In the genomic region with DNA sequence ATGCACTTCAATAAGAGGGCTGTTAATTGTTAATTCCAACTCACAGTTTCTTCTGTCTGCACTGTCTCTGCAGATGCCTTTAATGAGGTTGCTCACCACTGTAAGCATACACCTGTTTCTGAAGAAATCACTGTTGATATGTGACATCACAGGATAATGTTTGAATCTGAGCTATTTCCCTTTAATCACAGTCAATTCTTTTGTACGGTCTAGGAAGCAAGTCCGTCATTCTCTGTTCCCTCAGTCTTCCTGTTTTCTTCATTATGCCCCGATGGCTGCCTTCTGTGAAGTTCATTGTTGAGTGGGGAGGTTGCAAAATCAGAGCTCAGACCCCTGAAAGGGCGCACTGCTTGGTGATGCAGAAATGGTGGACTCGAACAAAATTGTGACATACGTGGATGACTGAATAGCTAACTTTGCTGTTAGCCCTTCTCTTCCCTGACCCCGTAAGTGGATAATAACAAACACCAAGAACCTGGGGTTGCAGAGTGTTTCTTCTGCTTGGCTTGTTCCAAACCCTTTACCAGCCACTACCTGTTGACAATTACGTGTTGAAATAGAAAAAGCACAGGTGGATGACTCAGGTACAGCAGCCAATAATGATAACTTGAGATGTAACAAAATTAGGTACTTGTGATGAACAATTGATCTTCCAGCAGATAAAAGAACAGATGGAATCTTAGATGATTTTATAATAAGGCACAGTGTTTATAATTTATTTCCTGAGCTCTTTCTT, we compare ENCODE assay signal across 15 cellular contexts.
DNase-seq lines count a peak whose midpoint lies in the region; ATAC-seq, FAIRE-seq and TF ChIP-seq lines count a peak whose summit lies in the region.
"Had no signal": no experiment of that assay in that cellular context is flagged by ENCODE, and none has a peak within 500 bp of the region (broad histone marks: within the 10 kb centered on the region; RNA-seq: fewer than 3 reads in every experiment).

No MANE protein-coding gene starts in this region.

- DNase-seq in DMS53 (lab: John Stamatoyannopoulos, UW) (peak; percentile 56), IMR-90 (no peak), endothelial cell of umbilical vein (ENCODE audit: low read depth, low spot score) (peak; percentile 57), upper lobe of right lung (no peak), H4 (ENCODE audit: low spot score) (no peak), adrenal gland (no peak)
- no peak for DNase-seq in NK-92 treated with Interleukin-12 subunit alpha and Interleukin-12 subunit beta, amount 100 ng/mL, for 24 hours (lab: John Stamatoyannopoulos, UW)
- DNase-seq: CD4-positive, CD25-positive, alpha-beta regulatory T cell; COR-L47; DMS 273 treated with DMSO at 0.1 percent for 48 hours; GM23248; KG1; SHP77 had no signal

- H3K4me2 ChIP-seq in IMR-90 (ENCODE audit: low read depth, low read length) (no peak overlapping the region), endothelial cell of umbilical vein (ENCODE audit: insufficient read depth, low read length) (no peak overlapping the region)

- H3K9ac ChIP-seq in IMR-90 (ENCODE audit: low read depth, low read length): no peak overlapping the region
- H3K9ac ChIP-seq in endothelial cell of umbilical vein (replicated peaks; ENCODE audit: extremely low read depth, insufficient read depth, low read length): no peak overlapping the region
- H3K9ac ChIP-seq: GM23248 had no signal

- no peak overlapping the region for H3K4ac ChIP-seq in IMR-90 (ENCODE audit: low read depth, low read length)

- POLR2A ChIA-PET in IMR-90 (lab: Charles Lee; ENCODE audit: unreplicated experiment) (no interaction called here), endothelial cell of umbilical vein (lab: Charles Lee) (no interaction called here)

- no peak overlapping the region for H2BK5ac ChIP-seq in IMR-90 (ENCODE audit: low read depth, low read length, poor library complexity, severe bottlenecking)

- H3K4me1 ChIP-seq in IMR-90 (ENCODE audit: control insufficient read depth, insufficient read depth, low read length) (peaks cover 2% of the 10 kb centered on the region; the same call in 1 of the 2 replicates), endothelial cell of umbilical vein (ENCODE audit: control insufficient read depth, extremely low read depth, insufficient read depth, low read length) (peaks cover 5% of the 10 kb centered on the region), upper lobe of right lung (peaks cover 12% of the 10 kb centered on the region), adrenal gland (replicated peaks in 1 of 2) (no peaks in the 10 kb centered on the region)

- H2AK5ac ChIP-seq in IMR-90 (ENCODE audit: low read depth, low read length): no peak overlapping the region

- no peak overlapping the region for H2AK9ac ChIP-seq in IMR-90 (replicated peaks; ENCODE audit: low read depth, low read length, poor library complexity)

- H3K56ac ChIP-seq in IMR-90 (ENCODE audit: extremely low read depth, insufficient read depth, low read length): no peak overlapping the region

- no peak overlapping the region for H2BK15ac ChIP-seq in IMR-90 (ENCODE audit: low read depth, low read length)

- H3K4me3 ChIP-seq in IMR-90 (ENCODE audit: insufficient read depth, low read depth, low read length) (no peak overlapping the region), endothelial cell of umbilical vein (replicated peaks in 1 of 3; ENCODE audit: insufficient read depth in 1 of 3, low read depth in 1 of 3, low read length in 3 of 3) (no peak overlapping the region), upper lobe of right lung (no peak overlapping the region), adrenal gland (no peak overlapping the region)
- H3K4me3 ChIP-seq: GM23248, SK-N-MC had no signal

- TF ChIP-seq CTCF in IMR-90 (conservative IDR thresholded peaks at IDR 0.05; ENCODE audit: low read depth, low read length) (no peak), endothelial cell of umbilical vein (IDR thresholded peaks at IDR 0.05; ENCODE audit: extremely low read depth in 1 of 2, insufficient read depth in 1 of 2, low read depth in 1 of 2, low read length in 2 of 2) (no peak), upper lobe of right lung (IDR thresholded peaks at IDR 0.05) (no peak), adrenal gland (IDR thresholded peaks at IDR 0.05) (no peak)

- H3K9me3 ChIP-seq in IMR-90 (ENCODE audit: control insufficient read depth, insufficient read depth, low read length) (no peaks in the 10 kb centered on the region), endothelial cell of umbilical vein (replicated peaks; ENCODE audit: control insufficient read depth, insufficient read depth, low read length) (no peaks in the 10 kb centered on the region), upper lobe of right lung (no peaks in the 10 kb centered on the region), adrenal gland (replicated peaks in 1 of 3) (no peaks in the 10 kb centered on the region)

- TF ChIP-seq RAD21 in IMR-90 (IDR thresholded peaks at IDR 0.05; ENCODE audit: low read length): no peak

- H3K23ac ChIP-seq in IMR-90 (ENCODE audit: low read depth, low read length): no peak overlapping the region

- no peak overlapping the region for H3K27ac ChIP-seq in IMR-90 (ENCODE audit: insufficient read depth, low read length)
- no peak overlapping the region for H3K27ac ChIP-seq in endothelial cell of umbilical vein (ENCODE audit: insufficient read depth, low read depth, low read length)
- peak overlapping the region; percentile 25 for H3K27ac ChIP-seq in upper lobe of right lung
- H3K27ac ChIP-seq in adrenal gland: no peak overlapping the region
- H3K27ac ChIP-seq: GM23248, SK-N-MC had no signal

- no CpG with 5 or more reads among the region's 8 CpGs for WGBS in IMR-90 (ENCODE audit: extremely low coverage in 2 of 2, insufficient read length in 1 of 2), 2 experiments
- 85 to 93% (median 88%) methylated on average over 8 of the region's 8 CpGs for WGBS in adrenal gland, 4 donors

- no peaks in the 10 kb centered on the region for H3K79me2 ChIP-seq in endothelial cell of umbilical vein (ENCODE audit: control insufficient read depth, insufficient read depth, low read length)

- no peak overlapping the region for H2BK20ac ChIP-seq in IMR-90 (ENCODE audit: low read depth, low read length)

- H2AFZ ChIP-seq in IMR-90 (replicated peaks; ENCODE audit: low read length, poor library complexity) (no peak overlapping the region), endothelial cell of umbilical vein (ENCODE audit: low read depth, low read length) (no peak overlapping the region)
- H2AFZ ChIP-seq: GM23248 had no signal

- no peak overlapping the region for H4K5ac ChIP-seq in IMR-90 (ENCODE audit: low read depth, low read length)

- peak; percentile 72 for FAIRE-seq in endothelial cell of umbilical vein (lab: Jason Lieb, UNC)
- FAIRE-seq: GM12891 had no signal

- H3K79me1 ChIP-seq in IMR-90 (ENCODE audit: low read depth in 1 of 2, low read length in 2 of 2): no peaks in the 10 kb centered on the region

- no TSS peak for BruUV-seq in IMR-90 (replicated peaks; lab: Mats Ljungman, UMichigan)
- BruUV-seq in endothelial cell of umbilical vein (replicated peaks; lab: Mats Ljungman, UMichigan): TSS peak; percentile 84

- ATAC-seq in IMR-90 (ENCODE audit: low read depth) (no peak), upper lobe of right lung (no peak)

- no peak overlapping the region for H4K91ac ChIP-seq in IMR-90 (ENCODE audit: insufficient read depth, low read depth, low read length)

- H4K20me1 ChIP-seq in IMR-90 (ENCODE audit: insufficient read depth, low read length): peaks cover 3% of the 10 kb centered on the region; the same call in 1 of the 2 replicates
- H4K20me1 ChIP-seq in endothelial cell of umbilical vein (replicated peaks; ENCODE audit: control insufficient read depth, extremely low read depth, insufficient read depth, low read length): no peaks in the 10 kb centered on the region

- dilution Hi-C loops in IMR-90 (cut with HindIII; ENCODE audit: low sequenced_read_pairs, unreplicated experiment) (no loop called here), endothelial cell of umbilical vein (cut with MboI; ENCODE audit: extremely low pct_ligation_motif_present, low sequenced_read_pairs) (no loop called here)

- in situ Hi-C loops in IMR-90 (cut with MboI; ENCODE audit: low sequenced_read_pairs): no loop called here

- H4K8ac ChIP-seq in IMR-90 (ENCODE audit: low read depth in 2 of 2, low read length in 2 of 2): no peak overlapping the region

- no peak overlapping the region for H3K14ac ChIP-seq in IMR-90 (replicated peaks; ENCODE audit: low read depth, low read length)

- H3K27me3 ChIP-seq in IMR-90 (ENCODE audit: control insufficient read depth, insufficient read depth, low read length): peaks cover 4% of the 10 kb centered on the region; the same call in 1 of the 2 replicates
- no peaks in the 10 kb centered on the region for H3K27me3 ChIP-seq in endothelial cell of umbilical vein (ENCODE audit: control insufficient read depth in 2 of 2, insufficient read depth in 2 of 2, low read length in 2 of 2)
- no peaks in the 10 kb centered on the region for H3K27me3 ChIP-seq in upper lobe of right lung
- H3K27me3 ChIP-seq in adrenal gland: no peaks in the 10 kb centered on the region

- H3K36me3 ChIP-seq in IMR-90 (ENCODE audit: control insufficient read depth, insufficient read depth, low read length) (no peaks in the 10 kb centered on the region), endothelial cell of umbilical vein (ENCODE audit: control insufficient read depth in 2 of 2, extremely low read depth in 1 of 2, insufficient read depth in 2 of 2, low read length in 2 of 2) (no peaks in the 10 kb centered on the region), upper lobe of right lung (no peaks in the 10 kb centered on the region), adrenal gland (replicated peaks in 1 of 2) (no peaks in the 10 kb centered on the region)

- intact Hi-C loops in IMR-90 (cut with micrococcal nuclease): no loop called here
- intact Hi-C loops in endothelial cell of umbilical vein (cut with micrococcal nuclease): no loop called here
- intact Hi-C loops in upper lobe of right lung (cut with DNase I): no loop called here
- intact Hi-C loops in adrenal gland (cut with DNase I): no loop called here

- TF ChIP-seq POLR2A in IMR-90 (IDR thresholded peaks at IDR 0.05; ENCODE audit: low read depth, low read length): no peak
- no peak for TF ChIP-seq POLR2A in endothelial cell of umbilical vein (IDR thresholded peaks at IDR 0.05; ENCODE audit: low read depth, low read length)
- no peak for TF ChIP-seq POLR2A in adrenal gland (IDR thresholded peaks at IDR 0.05)

- no peak overlapping the region for H2BK120ac ChIP-seq in IMR-90 (ENCODE audit: low read depth, low read length)

- H3K18ac ChIP-seq in IMR-90 (ENCODE audit: low read depth, low read length): no peak overlapping the region

- CTCF ChIA-PET in IMR-90 (lab: Yijun Ruan, JAX): no interaction called here
- CTCF ChIA-PET in endothelial cell of umbilical vein (lab: Charles Lee): no interaction called here

- H3K9me1 ChIP-seq in IMR-90 (ENCODE audit: insufficient read depth, low read length) (no peaks in the 10 kb centered on the region), endothelial cell of umbilical vein (replicated peaks; ENCODE audit: control insufficient read depth, extremely low read depth, insufficient read depth, low read length) (no peaks in the 10 kb centered on the region)

TF ChIP-seq in IMR-90, 13 proteins besides CTCF, POLR2A, EP300 and RAD21 (continues in another document):
- peak; percentile 38; the same call in 1 of the 2 replicates for TF ChIP-seq CEBPB (IDR thresholded peaks at IDR 0.05; ENCODE audit: low read depth, low read length)

TF ChIP-seq in endothelial cell of umbilical vein, 7 proteins besides CTCF, POLR2A, EP300 and RAD21 (continues in another document):
- TF ChIP-seq MYC (IDR thresholded peaks at IDR 0.05; ENCODE audit: low read depth, low read length): no peak

Comparison
In these comparisons a context has a peak if more than half of its experiments do, and no peak if none do; other contexts are left out.
1. DNase-seq: peak in DMS53 (single experiment) and endothelial cell of umbilical vein (single experiment); none in IMR-90 (single experiment), upper lobe of right lung (single experiment), H4 (single experiment), NK-92 treated with Interleukin-12 subunit alpha and Interleukin-12 subunit beta, amount 100 ng/mL, for 24 hours (single experiment) and adrenal gland (0 of 7).